In the genomic region with DNA sequence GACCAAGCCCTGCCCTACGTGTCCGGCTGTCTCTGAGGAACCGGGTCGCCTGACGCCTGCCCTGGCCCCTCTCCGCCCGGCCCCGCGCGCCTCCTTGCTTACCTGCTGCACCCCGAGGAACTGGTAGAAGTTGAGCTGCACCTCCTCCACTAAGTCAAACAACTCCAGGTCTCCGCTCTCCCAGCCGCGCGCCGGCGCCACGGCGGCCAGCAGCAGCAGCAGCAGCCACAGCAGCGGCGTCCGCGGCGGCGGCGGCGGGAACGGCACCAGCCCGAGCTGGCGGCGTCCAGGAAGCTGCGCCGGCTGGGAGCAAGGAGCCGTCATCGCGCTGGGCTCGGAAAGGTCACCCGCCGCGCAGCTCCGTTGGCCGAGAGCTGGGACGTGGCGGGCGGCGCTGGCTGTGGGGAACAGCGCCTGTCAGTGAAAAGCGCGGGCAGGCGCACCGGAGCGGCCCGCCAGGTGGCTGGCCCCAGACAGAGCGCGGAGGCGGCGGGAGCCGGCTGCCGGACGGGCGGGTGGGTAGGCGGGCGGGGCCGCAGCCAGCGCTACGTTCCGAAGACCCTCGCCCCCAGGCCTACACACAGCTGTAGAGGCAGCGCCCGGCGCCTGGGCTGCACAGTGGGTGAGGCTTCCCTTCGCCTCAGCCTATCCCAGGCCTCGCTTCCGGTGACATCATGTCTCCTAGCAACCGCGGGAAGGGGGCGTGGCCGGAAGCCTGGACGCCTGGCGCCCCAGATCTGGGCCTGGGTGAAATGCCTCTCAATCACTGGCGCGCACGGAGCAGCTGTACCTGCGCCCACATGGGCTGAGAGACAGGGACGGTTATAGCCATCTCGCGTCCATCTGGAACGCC, we compare ENCODE assay signal across 8 cellular contexts. TPM values are rescaled to one million over a fixed set of nuclear protein-coding genes. Genes with fewer than 3 reads are reported as not detected.
DNase-seq lines count a peak whose midpoint lies in the region; ATAC-seq lines count a peak whose summit lies in the region.

A gene with protein sequence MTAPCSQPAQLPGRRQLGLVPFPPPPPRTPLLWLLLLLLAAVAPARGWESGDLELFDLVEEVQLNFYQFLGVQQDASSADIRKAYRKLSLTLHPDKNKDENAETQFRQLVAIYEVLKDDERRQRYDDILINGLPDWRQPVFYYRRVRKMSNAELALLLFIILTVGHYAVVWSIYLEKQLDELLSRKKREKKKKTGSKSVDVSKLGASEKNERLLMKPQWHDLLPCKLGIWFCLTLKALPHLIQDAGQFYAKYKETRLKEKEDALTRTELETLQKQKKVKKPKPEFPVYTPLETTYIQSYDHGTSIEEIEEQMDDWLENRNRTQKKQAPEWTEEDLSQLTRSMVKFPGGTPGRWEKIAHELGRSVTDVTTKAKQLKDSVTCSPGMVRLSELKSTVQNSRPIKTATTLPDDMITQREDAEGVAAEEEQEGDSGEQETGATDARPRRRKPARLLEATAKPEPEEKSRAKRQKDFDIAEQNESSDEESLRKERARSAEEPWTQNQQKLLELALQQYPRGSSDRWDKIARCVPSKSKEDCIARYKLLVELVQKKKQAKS (minus strand): TSS at position 620 of the 853 bp plus-strand sequence. CDS start 296 bp downstream, at position 324.

- peak; percentile 93 for DNase-seq in COLO829 (ENCODE audit: low spot score)
- DNase-seq in HT1080 (ENCODE audit: low read depth) = peak; percentile 94
- peak; percentile 87 to 96 for DNase-seq in NOMO-1 (lab: John Stamatoyannopoulos, UW; ENCODE audit: unreplicated experiment in 2 of 2)
- peak; percentile 97 to 98 (median 97) for DNase-seq in effector memory CD4-positive, alpha-beta T cell
- peak; percentile 99 for DNase-seq in medulla oblongata (ENCODE audit: extremely low spot score)
- DNase-seq in stimulated activated CD8-positive, alpha-beta memory T cell treated with anti-CD3 and anti-CD28 coated beads, Interleukin-12 subunit alpha, Interleukin-12 subunit beta, amount 100 ng/mL, for 1 hour (ENCODE audit: low read depth) = peak; percentile 98

- ATAC-seq in GM21360 (IDR thresholded peaks at IDR 0.05; ENCODE audit: unreplicated experiment) = peak; percentile 95

- H3K36me3 ChIP-seq in effector memory CD4-positive, alpha-beta T cell (ENCODE audit: control insufficient read depth, insufficient read depth, low read length) = no peaks in the 10 kb centered on the region

- peak within 1 kb of the TSS; percentile 95 for H3K4me3 ChIP-seq in effector memory CD4-positive, alpha-beta T cell (ENCODE audit: insufficient read depth, low read depth, low read length, poor library complexity, severe bottlenecking)

- POLR2A ChIA-PET in activated CD8-positive, alpha-beta memory T cell treated with anti-CD3 and anti-CD28 coated beads for 36 hours (lab: Charles Lee) = interaction anchor here (0.6 to 2.0 kb wide), 9 partner anchors 10 to 434 kb away, joined by 3 to 7 read pairs (median 4); a partner anchor contains a TSS

- CTCF ChIA-PET in activated CD8-positive, alpha-beta memory T cell treated with anti-CD3 and anti-CD28 coated beads for 36 hours (lab: Charles Lee) = interaction anchor here (0.7 to 1.5 kb wide), 3 partner anchors 9 to 12 kb away, joined by 3 to 4 read pairs (median 3); no protein-coding TSS in a partner anchor

- H3K4me1 ChIP-seq in effector memory CD4-positive, alpha-beta T cell (ENCODE audit: control insufficient read depth, insufficient read depth, low read length, poor library complexity, severe bottlenecking) = peaks cover 4% of the 10 kb centered on the region

- H3K27ac ChIP-seq in effector memory CD4-positive, alpha-beta T cell (ENCODE audit: insufficient read depth, low read length, poor library complexity, severe bottlenecking) = peak within 1 kb of the TSS; percentile 90

- no peaks in the 10 kb centered on the region for H3K27me3 ChIP-seq in effector memory CD4-positive, alpha-beta T cell (replicated peaks; ENCODE audit: control insufficient read depth, insufficient read depth, low read length, poor library complexity, severe bottlenecking)

- H3K9me3 ChIP-seq in effector memory CD4-positive, alpha-beta T cell (ENCODE audit: control insufficient read depth, low read length) = no peaks in the 10 kb centered on the region

RNA-seq across cellular contexts. Expression of the gene that starts here (rescaled TPM):
- 21.8 and 23.0 TPM in 2 replicates for total RNA-seq in HT1080 (2014; rRNA removed; shearing (Covaris generic))
- polyA plus RNA-seq in HT1080 (2015; cell fraction: cytosol; rRNA removed) = 28.7 and 37.9 TPM in 2 replicates
- polyA plus RNA-seq in HT1080 (2015; cell fraction: nucleus; rRNA removed) = 32.9 and 59.8 TPM in 2 replicates
- total RNA-seq in activated CD8-positive, alpha-beta memory T cell treated with anti-CD3 and anti-CD28 coated beads for 36 hours = 10 to 100 TPM; 29.4 to 30.1 TPM

Comparison
In these comparisons a context has a peak if more than half of its experiments do, and no peak if none do; other contexts are left out.
1. Peak in every context shown above with its lines: DNase-seq, ATAC-seq, H3K4me3 ChIP-seq and H3K27ac ChIP-seq.